Comparison of ENCODE assay signal across 20 cellular contexts in genomic region chr15:90638241-90638691, GRCh38.
A peak's percentile ranks its signal among the peaks of the same experiment; 100 is the strongest.
DNase-seq lines count a peak whose midpoint lies in the region; TF ChIP-seq lines count a peak whose summit lies in the region.
"Had no signal": no experiment of that assay in that cellular context is flagged by ENCODE, and none has a peak within 500 bp of the region (broad histone marks: within the 10 kb centered on the region; RNA-seq: fewer than 3 reads in every experiment).

No MANE protein-coding gene starts in this region.

- H3K4me3 Mint-ChIP-seq in brain (peak overlapping the region in 3 of 5 experiments; percentile 37 to 70 (median 66)), MCF 10A (ENCODE audit: unreplicated experiment) (no peak overlapping the region)
- H3K4me3 Mint-ChIP-seq: CD8-positive, alpha-beta T cell; IgD-negative memory B cell; T-helper 17 cell; type B pancreatic cell had no signal

- DNase-seq in SIG-M5 treated with dmso at 0.1 percent for 504 hours (lab: John Stamatoyannopoulos, UW; ENCODE audit: unreplicated experiment) (peak; percentile 10), SIG-M5 (lab: John Stamatoyannopoulos, UW) (no peak), NCI-H1694 treated with DMSO at 0.1 percent for 48 hours (lab: John Stamatoyannopoulos, UW) (peak; percentile 45), retina (peak; percentile 16), MCF 10A (ENCODE audit: unreplicated experiment) (no peak), kidney glomerular epithelial cell (lab: John Stamatoyannopoulos, UW) (no peak), mammary epithelial cell (no peak)
- DNase-seq: activated CD4-positive, alpha-beta T cell treated with anti-CD3 and anti-CD28 coated beads for 1 hour; activated naive CD4-positive, alpha-beta T cell treated with Interleukin-2 at 50 U/mL for 16 hours; body of pancreas; CD8-positive, alpha-beta T cell; effector CD4-positive, alpha-beta T cell; NCI-H1436; NCI-H510A; T-helper 17 cell had no signal

- H3K9ac ChIP-seq in mammary epithelial cell (ENCODE audit: insufficient read depth, low read length) = no peak overlapping the region

- H3K9me3 Mint-ChIP-seq in brain (peaks cover 0 to 14% (median 3%) of the 10 kb centered on the region in 5 experiments), MCF 10A (ENCODE audit: unreplicated experiment) (no peaks in the 10 kb centered on the region)
- H3K9me3 Mint-ChIP-seq: CD8-positive, alpha-beta T cell; IgD-negative memory B cell; type B pancreatic cell had no signal

- in situ Hi-C loops in mammary epithelial cell (cut with MboI; ENCODE audit: low sequenced_read_pairs in 2 of 2) = no loop called here

- H3K27ac Mint-ChIP-seq in brain (peak overlapping the region; percentile 74 to 98 (median 95)), MCF 10A (ENCODE audit: low read depth, unreplicated experiment) (no peak overlapping the region)
- H3K27ac Mint-ChIP-seq: IgD-negative memory B cell, T-helper 17 cell, type B pancreatic cell had no signal

- no peaks in the 10 kb centered on the region for H3K79me2 ChIP-seq in mammary epithelial cell (ENCODE audit: insufficient read depth, low read length)

- no peak overlapping the region for H3K4me3 ChIP-seq in mammary epithelial cell (replicated peaks in 1 of 3; ENCODE audit: insufficient read depth in 1 of 3, low read depth in 2 of 3, low read length in 3 of 3)
- H3K4me3 ChIP-seq: A549, body of pancreas, skin epidermis had no signal

- dilution Hi-C loops in mammary epithelial cell (cut with HindIII; ENCODE audit: low sequenced_read_pairs) = no loop called here

- H3K36me3 ChIP-seq in mammary epithelial cell (ENCODE audit: insufficient read depth, low read length) = peaks cover 5% of the 10 kb centered on the region

- POLR2A ChIA-PET in MCF 10A (lab: Yijun Ruan, JAX) = interaction anchor here (0.6 to 0.7 kb wide), 2 partner anchors 78 to 635 kb away, joined by 3 read pairs; no protein-coding TSS in a partner anchor

- H3K36me3 Mint-ChIP-seq in brain (peaks cover 85% of the 10 kb centered on the region), MCF 10A (ENCODE audit: insufficient read depth, unreplicated experiment) (peaks cover 54% of the 10 kb centered on the region)

- H3K4me1 ChIP-seq in mammary epithelial cell (ENCODE audit: insufficient read depth, low read length) = peaks cover 16% of the 10 kb centered on the region
- H3K4me1 ChIP-seq: A549, body of pancreas had no signal

- WGBS in mammary epithelial cell (ENCODE audit: low coverage, missing lambda C conversion rate) = 90% methylated on average over 8 of the region's 12 CpGs

- H4K20me1 ChIP-seq in mammary epithelial cell (ENCODE audit: insufficient read depth, low read length) = no peaks in the 10 kb centered on the region

- BruUV-seq in MCF 10A (replicated peaks; lab: Mats Ljungman, UMichigan) (no TSS peak), mammary epithelial cell (replicated peaks; lab: Mats Ljungman, UMichigan) (no TSS peak)

- no peaks in the 10 kb centered on the region for H3K27me3 ChIP-seq in mammary epithelial cell (ENCODE audit: insufficient read depth, low read length)
- H3K27me3 ChIP-seq: body of pancreas had no signal

- no peaks in the 10 kb centered on the region for H3K9me3 ChIP-seq in mammary epithelial cell (replicated peaks; ENCODE audit: insufficient read depth, low read length)
- H3K9me3 ChIP-seq: body of pancreas had no signal

- no peak overlapping the region for H3K27ac ChIP-seq in mammary epithelial cell (ENCODE audit: insufficient read depth, low read depth, low read length)
- H3K27ac ChIP-seq: A549, body of pancreas had no signal

- no peaks in the 10 kb centered on the region for H3K27me3 Mint-ChIP-seq in brain
- no peaks in the 10 kb centered on the region for H3K27me3 Mint-ChIP-seq in MCF 10A (ENCODE audit: insufficient read depth, unreplicated experiment)
- H3K27me3 Mint-ChIP-seq: IgD-negative memory B cell, T-helper 17 cell, type B pancreatic cell had no signal

- CTCF ChIA-PET in MCF 10A (lab: Yijun Ruan, JAX) (interaction anchor here (0.9 kb wide), 1 partner anchor 248 kb away, joined by 3 read pairs; no protein-coding TSS in a partner anchor), mammary epithelial cell (lab: Charles Lee; ENCODE audit: low non-redundant PET) (no interaction called here)

- TF ChIP-seq CTCF in brain (conservative IDR thresholded peaks at IDR 0.05) (no peak), MCF 10A (IDR thresholded peaks at IDR 0.05; ENCODE audit: unreplicated experiment) (no peak), mammary epithelial cell (conservative IDR thresholded peaks at IDR 0.05 in 1 of 2, IDR thresholded peaks at IDR 0.05 in 1 of 2; ENCODE audit: extremely low read depth in 1 of 2, insufficient read depth in 1 of 2, low read depth in 1 of 2, low read length in 2 of 2) (no peak)

- no peak overlapping the region for H3K4me2 ChIP-seq in mammary epithelial cell (ENCODE audit: insufficient read depth, low read depth, low read length)
- H3K4me2 ChIP-seq: A549 had no signal

- intact Hi-C loops in MCF 10A (cut with micrococcal nuclease) (no loop called here), mammary epithelial cell (cut with micrococcal nuclease) (no loop called here)

- H3K4me1 Mint-ChIP-seq in brain = peaks cover 14% of the 10 kb centered on the region
- H3K4me1 Mint-ChIP-seq in MCF 10A (ENCODE audit: insufficient read depth, unreplicated experiment) = no peaks in the 10 kb centered on the region
- H3K4me1 Mint-ChIP-seq: IgD-negative memory B cell had no signal

- no peak overlapping the region for H2AFZ ChIP-seq in mammary epithelial cell (ENCODE audit: low read depth, low read length)

Comparison
In these comparisons a context has a peak if more than half of its experiments do, and no peak if none do; other contexts are left out.
1. DNase-seq: peak in SIG-M5 treated with dmso at 0.1 percent for 504 hours (single experiment), NCI-H1694 treated with DMSO at 0.1 percent for 48 hours (single experiment) and retina (single experiment); none in SIG-M5 (single experiment), MCF 10A (single experiment), kidney glomerular epithelial cell (single experiment) and mammary epithelial cell (single experiment).